1 cellular context compared by ENCODE assay signal in genomic region chr2:98219152-98219551, GRCh38.
TF ChIP-seq lines count a peak whose summit lies in the region.

No MANE protein-coding gene starts in this region.

TF ChIP-seq in K562, 482 proteins besides CTCF, POLR2A, EP300 and RAD21 (continued from another document):
- no peak for TF ChIP-seq VEZF1 (CRISPR knock-in tag; IDR thresholded peaks at IDR 0.05)
- TF ChIP-seq CEBPG (CRISPR knock-in tag; IDR thresholded peaks at IDR 0.05): no peak
- TF ChIP-seq CEBPG (tag; conservative IDR thresholded peaks at IDR 0.05 in 1 of 2, IDR thresholded peaks at IDR 0.05 in 1 of 2): peak in 1 of 2 experiments; percentile 47; a peak in 1 of 4 replicates
- TF ChIP-seq FOXP1 (CRISPR knock-in tag; IDR thresholded peaks at IDR 0.05): no peak
